15 cellular contexts compared by ENCODE assay signal in the genomic region with DNA sequence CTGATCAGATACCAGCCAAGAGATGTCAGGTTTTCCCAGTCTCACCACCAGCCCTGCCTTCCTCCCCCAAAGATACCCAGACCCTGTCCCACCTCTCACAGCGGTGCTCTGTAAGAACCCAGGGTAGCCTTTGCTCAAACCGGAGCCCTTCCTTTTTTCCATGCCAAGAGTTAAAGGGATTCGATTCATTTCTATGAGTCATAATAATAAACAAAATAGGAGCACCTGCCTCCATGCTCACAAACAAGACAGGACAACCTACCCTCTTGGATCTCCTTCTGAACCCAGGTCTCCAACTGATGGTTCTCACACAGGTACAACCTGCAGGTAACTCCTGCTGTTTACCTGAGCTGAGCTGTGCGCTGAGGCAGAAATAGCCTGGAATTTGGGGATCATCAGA. TPM values are rescaled to one million over a fixed set of nuclear protein-coding genes. Genes with fewer than 3 reads are reported as not detected.
A peak's percentile ranks its signal among the peaks of the same experiment; 100 is the strongest.
DNase-seq lines count a peak whose midpoint lies in the region; ATAC-seq, FAIRE-seq and TF ChIP-seq lines count a peak whose summit lies in the region.
"Had no signal": no experiment of that assay in that cellular context is flagged by ENCODE, and none has a peak within 500 bp of the region (broad histone marks: within the 10 kb centered on the region; RNA-seq: fewer than 3 reads in every experiment).

No MANE protein-coding gene starts in this region.

- peak; percentile 11; the same call in 1 of the 2 replicates for ATAC-seq in WTC11
- ATAC-seq in foreskin keratinocyte: peak; percentile 40
- ATAC-seq in GM18868 (IDR thresholded peaks at IDR 0.05; ENCODE audit: unreplicated experiment): no peak

- H3K4me1 ChIP-seq in foreskin keratinocyte: no peaks in the 10 kb centered on the region

- no peak for DNase-seq in activated naive CD8-positive, alpha-beta T cell treated with anti-CD3 and anti-CD28 coated beads for 36 hours
- DNase-seq in WTC11 (ENCODE audit: low spot score) (no peak), foreskin keratinocyte (no peak), GM19239 (ENCODE audit: insufficient read length, low spot score) (no peak), NCI-H748 treated with DMSO at 0.1 percent for 48 hours (lab: John Stamatoyannopoulos, UW) (no peak), NCI-H2029 (lab: John Stamatoyannopoulos, UW) (no peak)
- DNase-seq: DMS153, NCI-H1092 treated with DMSO at 0.1 percent for 48 hours, NCI-H446 treated with DMSO at 0.1 percent for 48 hours, NCI-H774 had no signal

- H3K4me1 Mint-ChIP-seq in activated naive CD8-positive, alpha-beta T cell (ENCODE audit: low read depth): peaks cover 6% of the 10 kb centered on the region
- peaks cover 6% of the 10 kb centered on the region for H3K4me1 Mint-ChIP-seq in activated naive CD8-positive, alpha-beta T cell treated with anti-CD3 and anti-CD28 coated beads for 36 hours
- peaks cover 51% of the 10 kb centered on the region for H3K4me1 Mint-ChIP-seq in WTC11

- CTCF ChIA-PET in WTC11 (lab: Charles Lee): interaction anchor here (0.6 to 9.3 kb wide), 23 partner anchors 8 to 266 kb away, joined by 3 to 83 read pairs (median 8); a partner anchor contains a TSS

- FAIRE-seq in GM19239 (lab: Jason Lieb, UNC): no peak

- H3K36me3 Mint-ChIP-seq in activated naive CD8-positive, alpha-beta T cell: no peaks in the 10 kb centered on the region
- no peaks in the 10 kb centered on the region for H3K36me3 Mint-ChIP-seq in activated naive CD8-positive, alpha-beta T cell treated with anti-CD3 and anti-CD28 coated beads for 36 hours
- H3K36me3 Mint-ChIP-seq in WTC11: no peaks in the 10 kb centered on the region

- no peak overlapping the region for H3K4me3 Mint-ChIP-seq in activated naive CD8-positive, alpha-beta T cell
- H3K4me3 Mint-ChIP-seq in activated naive CD8-positive, alpha-beta T cell treated with anti-CD3 and anti-CD28 coated beads for 36 hours: no peak overlapping the region
- H3K4me3 Mint-ChIP-seq in WTC11: no peak overlapping the region

- no peak overlapping the region for H3K27ac ChIP-seq in foreskin keratinocyte

- H3K27ac Mint-ChIP-seq in activated naive CD8-positive, alpha-beta T cell: peak overlapping the region; percentile 22
- no peak overlapping the region for H3K27ac Mint-ChIP-seq in activated naive CD8-positive, alpha-beta T cell treated with anti-CD3 and anti-CD28 coated beads for 36 hours
- no peak overlapping the region; the same call in 1 of the 2 replicates for H3K27ac Mint-ChIP-seq in WTC11

- H3K27me3 ChIP-seq in foreskin keratinocyte: peaks cover 2% of the 10 kb centered on the region

- TF ChIP-seq CTCF in WTC11 (IDR thresholded peaks at IDR 0.05) (no peak), foreskin keratinocyte (conservative IDR thresholded peaks at IDR 0.05) (no peak)

- peaks cover 1% of the 10 kb centered on the region for H3K27me3 Mint-ChIP-seq in activated naive CD8-positive, alpha-beta T cell
- peaks cover 4% of the 10 kb centered on the region for H3K27me3 Mint-ChIP-seq in activated naive CD8-positive, alpha-beta T cell treated with anti-CD3 and anti-CD28 coated beads for 36 hours
- H3K27me3 Mint-ChIP-seq in WTC11 (ENCODE audit: low read depth): peaks cover 5% of the 10 kb centered on the region; the same call in 1 of the 2 replicates

- H3K9me3 Mint-ChIP-seq in activated naive CD8-positive, alpha-beta T cell (ENCODE audit: low read depth): no peaks in the 10 kb centered on the region
- H3K9me3 Mint-ChIP-seq in activated naive CD8-positive, alpha-beta T cell treated with anti-CD3 and anti-CD28 coated beads for 36 hours: no peaks in the 10 kb centered on the region
- no peaks in the 10 kb centered on the region for H3K9me3 Mint-ChIP-seq in WTC11

- POLR2A ChIA-PET in WTC11 (lab: Charles Lee): interaction anchor here (1.0 to 1.4 kb wide), 2 partner anchors 12 to 39 kb away, joined by 3 to 4 read pairs; a partner anchor contains a TSS

TF ChIP-seq in WTC11, 78 proteins besides CTCF, POLR2A, EP300 and RAD21 (continues in another document):
- TF ChIP-seq GRHL2 (CRISPR knock-in tag; IDR thresholded peaks at IDR 0.05; ENCODE audit: insufficient replicate concordance, severe bottlenecking) (no peak), ZBTB21 (CRISPR knock-in tag; IDR thresholded peaks at IDR 0.05; ENCODE audit: borderline replicate concordance) (no peak), ATF1 (CRISPR knock-in tag; IDR thresholded peaks at IDR 0.05) (no peak), KAT7 (CRISPR knock-in tag; IDR thresholded peaks at IDR 0.05; ENCODE audit: borderline replicate concordance) (no peak), SOX15 (CRISPR knock-in tag; IDR thresholded peaks at IDR 0.05) (no peak), EMX1 (CRISPR knock-in tag; IDR thresholded peaks at IDR 0.05) (no peak), FOXP1 (CRISPR knock-in tag; IDR thresholded peaks at IDR 0.05; ENCODE audit: borderline replicate concordance) (no peak)
- TF ChIP-seq, protein P1, sequence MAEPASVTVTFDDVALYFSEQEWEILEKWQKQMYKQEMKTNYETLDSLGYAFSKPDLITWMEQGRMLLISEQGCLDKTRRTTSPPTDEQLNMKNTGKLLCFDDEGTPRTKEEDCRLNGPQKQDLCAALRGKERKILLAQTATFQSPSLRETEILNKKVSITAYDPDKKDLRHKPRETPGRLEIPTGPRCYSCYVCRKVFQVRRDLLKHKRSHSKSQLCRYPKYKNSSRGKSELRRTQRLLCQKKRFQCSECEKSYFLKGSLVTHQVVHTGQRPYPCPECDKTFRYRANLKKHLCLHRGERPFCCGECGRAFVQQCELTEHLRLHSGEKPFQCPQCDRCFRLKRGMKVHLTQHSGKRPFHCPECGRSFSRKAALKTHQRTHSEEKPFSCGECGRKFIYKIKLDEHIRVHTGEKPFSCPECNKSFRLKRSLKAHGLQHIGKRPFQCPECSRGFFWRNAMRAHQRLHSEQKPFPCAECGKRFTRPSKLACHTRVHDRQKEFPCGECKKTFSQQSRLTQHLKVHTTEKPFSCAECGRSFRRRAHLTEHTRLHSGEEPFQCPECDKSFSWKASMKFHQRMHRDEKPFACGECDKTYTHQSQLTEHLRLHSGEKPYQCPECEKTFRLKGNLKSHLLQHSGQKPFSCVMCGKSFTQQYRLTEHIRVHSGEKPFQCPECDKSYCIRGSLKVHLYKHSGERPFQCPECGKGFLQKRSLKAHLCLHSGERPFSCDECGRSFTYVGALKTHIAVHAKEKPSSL (CRISPR knock-in tag; conservative IDR thresholded peaks at IDR 0.05): no peak
- TF ChIP-seq, protein P2, sequence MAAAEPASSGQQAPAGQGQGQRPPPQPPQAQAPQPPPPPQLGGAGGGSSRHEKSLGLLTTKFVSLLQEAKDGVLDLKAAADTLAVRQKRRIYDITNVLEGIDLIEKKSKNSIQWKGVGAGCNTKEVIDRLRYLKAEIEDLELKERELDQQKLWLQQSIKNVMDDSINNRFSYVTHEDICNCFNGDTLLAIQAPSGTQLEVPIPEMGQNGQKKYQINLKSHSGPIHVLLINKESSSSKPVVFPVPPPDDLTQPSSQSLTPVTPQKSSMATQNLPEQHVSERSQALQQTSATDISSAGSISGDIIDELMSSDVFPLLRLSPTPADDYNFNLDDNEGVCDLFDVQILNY (CRISPR knock-in tag; IDR thresholded peaks at IDR 0.05): no peak
- TF ChIP-seq, protein P3, sequence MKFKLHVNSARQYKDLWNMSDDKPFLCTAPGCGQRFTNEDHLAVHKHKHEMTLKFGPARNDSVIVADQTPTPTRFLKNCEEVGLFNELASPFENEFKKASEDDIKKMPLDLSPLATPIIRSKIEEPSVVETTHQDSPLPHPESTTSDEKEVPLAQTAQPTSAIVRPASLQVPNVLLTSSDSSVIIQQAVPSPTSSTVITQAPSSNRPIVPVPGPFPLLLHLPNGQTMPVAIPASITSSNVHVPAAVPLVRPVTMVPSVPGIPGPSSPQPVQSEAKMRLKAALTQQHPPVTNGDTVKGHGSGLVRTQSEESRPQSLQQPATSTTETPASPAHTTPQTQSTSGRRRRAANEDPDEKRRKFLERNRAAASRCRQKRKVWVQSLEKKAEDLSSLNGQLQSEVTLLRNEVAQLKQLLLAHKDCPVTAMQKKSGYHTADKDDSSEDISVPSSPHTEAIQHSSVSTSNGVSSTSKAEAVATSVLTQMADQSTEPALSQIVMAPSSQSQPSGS (CRISPR knock-in tag; IDR thresholded peaks at IDR 0.05; ENCODE audit: borderline replicate concordance, low read depth): no peak
- TF ChIP-seq, protein P4, sequence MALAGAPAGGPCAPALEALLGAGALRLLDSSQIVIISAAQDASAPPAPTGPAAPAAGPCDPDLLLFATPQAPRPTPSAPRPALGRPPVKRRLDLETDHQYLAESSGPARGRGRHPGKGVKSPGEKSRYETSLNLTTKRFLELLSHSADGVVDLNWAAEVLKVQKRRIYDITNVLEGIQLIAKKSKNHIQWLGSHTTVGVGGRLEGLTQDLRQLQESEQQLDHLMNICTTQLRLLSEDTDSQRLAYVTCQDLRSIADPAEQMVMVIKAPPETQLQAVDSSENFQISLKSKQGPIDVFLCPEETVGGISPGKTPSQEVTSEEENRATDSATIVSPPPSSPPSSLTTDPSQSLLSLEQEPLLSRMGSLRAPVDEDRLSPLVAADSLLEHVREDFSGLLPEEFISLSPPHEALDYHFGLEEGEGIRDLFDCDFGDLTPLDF (CRISPR knock-in tag; IDR thresholded peaks at IDR 0.05): no peak

RNA-seq across cellular contexts. Expression of a gene that starts 5.9 kb away (rescaled TPM):
- total RNA-seq in activated naive CD8-positive, alpha-beta T cell treated with anti-CD3 and anti-CD28 coated beads for 36 hours: not detected
- total RNA-seq in WTC11 (2021) (22.8 to 25.6 TPM (median 23.2 TPM) in 3 replicates), foreskin keratinocyte (not detected in 2 replicates)
- not detected in 2 replicates for polyA plus RNA-seq in foreskin keratinocyte
- total RNA-seq: HT-29, RPMI7951 had no signal

RNA-seq across cellular contexts. Expression of a gene that starts 11.3 kb away (rescaled TPM):
- total RNA-seq in activated naive CD8-positive, alpha-beta T cell treated with anti-CD3 and anti-CD28 coated beads for 36 hours: 10 to 100 TPM; 38.0 to 39.0 TPM
- total RNA-seq in WTC11 (2021): 86.7 to 101 TPM (median 95.1 TPM) in 3 replicates
- 25.2 and 28.8 TPM in 2 replicates for total RNA-seq in foreskin keratinocyte
- polyA plus RNA-seq in foreskin keratinocyte: 29.0 and 33.3 TPM in 2 replicates

RNA-seq across cellular contexts. Expression of a gene that starts 28.3 kb away (rescaled TPM):
- under 1 TPM in 1 of 2 experiments, not detected in 1; 0.04 TPM for total RNA-seq in activated naive CD8-positive, alpha-beta T cell treated with anti-CD3 and anti-CD28 coated beads for 36 hours
- total RNA-seq in WTC11 (2021) (0.09 to 0.14 TPM in 2 of 3 replicates, not detected in the other), foreskin keratinocyte (not detected in 2 replicates)
- not detected in 2 replicates for polyA plus RNA-seq in foreskin keratinocyte
- total RNA-seq: A172, HT-29, RPMI7951 had no signal

RNA-seq across cellular contexts. Expression of a gene that starts 39.7 kb away (rescaled TPM):
- not detected for total RNA-seq in activated naive CD8-positive, alpha-beta T cell treated with anti-CD3 and anti-CD28 coated beads for 36 hours
- total RNA-seq in WTC11 (2021) (1.4 to 1.6 TPM (median 1.4 TPM) in 3 replicates), foreskin keratinocyte (not detected in 2 replicates)
- polyA plus RNA-seq in foreskin keratinocyte: not detected in 2 replicates
- total RNA-seq: A172, HT-29 had no signal

RNA-seq across cellular contexts. Expression of a gene that starts 41.7 kb away (rescaled TPM):
- not detected for total RNA-seq in activated naive CD8-positive, alpha-beta T cell treated with anti-CD3 and anti-CD28 coated beads for 36 hours
- total RNA-seq in WTC11 (2021) (0.37 to 0.78 TPM (median 0.55 TPM) in 3 replicates), foreskin keratinocyte (not detected in 2 replicates)
- polyA plus RNA-seq in foreskin keratinocyte: not detected in 2 replicates
- total RNA-seq: A172, HT-29, RPMI7951 had no signal

Comparison
In these comparisons a context has a peak if more than half of its experiments do, and no peak if none do; other contexts are left out.
1. RNA of a gene that starts 5.9 kb away (total RNA-seq): 22.8 to 25.6 TPM in WTC11; not detected in activated naive CD8-positive, alpha-beta T cell treated with anti-CD3 and anti-CD28 coated beads for 36 hours and not detected in foreskin keratinocyte; every median in the first group is over 10 times any median in the second.